ENCODE assay signal across 1 cellular context in the genomic region with DNA sequence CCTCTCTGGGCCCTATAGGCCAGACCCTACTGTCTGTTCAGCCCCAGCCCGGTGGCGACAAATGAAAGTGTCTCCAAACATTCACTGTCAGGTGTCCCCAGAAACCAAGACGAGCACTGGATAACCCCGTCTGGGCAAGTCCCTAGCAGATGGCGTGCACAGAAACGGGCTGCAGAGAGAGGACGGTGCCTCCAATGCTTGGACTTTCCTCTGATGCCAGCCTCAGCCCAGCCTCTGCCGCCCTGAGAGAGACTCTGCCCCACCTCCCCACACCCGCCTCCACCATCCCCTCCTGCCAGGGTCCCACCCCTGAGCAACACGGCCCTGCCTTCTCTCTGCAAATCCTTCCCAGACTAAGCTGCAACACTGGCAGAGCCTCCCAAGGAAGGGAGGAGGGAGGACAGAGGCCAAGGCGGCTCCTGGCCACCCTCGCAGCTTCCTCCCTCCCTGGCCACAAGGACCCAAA.
TF ChIP-seq lines count a peak whose summit lies in the region.

No MANE protein-coding gene starts in this region.

TF ChIP-seq in liver, 16 proteins besides CTCF, POLR2A, EP300 and RAD21 (continued from another document):
- TF ChIP-seq ZBTB33 (IDR thresholded peaks at IDR 0.05) (no peak), NR2F2 (IDR thresholded peaks at IDR 0.05) (no peak), SP1 (IDR thresholded peaks at IDR 0.05) (no peak), EGR1 (IDR thresholded peaks at IDR 0.05; ENCODE audit: low read depth in 2 of 2) (no peak), YY1 (IDR thresholded peaks at IDR 0.05) (no peak), MAX (IDR thresholded peaks at IDR 0.05) (no peak), FOXA1 (IDR thresholded peaks at IDR 0.05) (no peak), GABPA (IDR thresholded peaks at IDR 0.05 in 1 of 2, conservative IDR thresholded peaks at IDR 0.05 in 1 of 2) (no peak), TAF1 (conservative IDR thresholded peaks at IDR 0.05) (no peak), HNF4G (IDR thresholded peaks at IDR 0.05) (no peak)
- TF ChIP-seq, protein P1, sequence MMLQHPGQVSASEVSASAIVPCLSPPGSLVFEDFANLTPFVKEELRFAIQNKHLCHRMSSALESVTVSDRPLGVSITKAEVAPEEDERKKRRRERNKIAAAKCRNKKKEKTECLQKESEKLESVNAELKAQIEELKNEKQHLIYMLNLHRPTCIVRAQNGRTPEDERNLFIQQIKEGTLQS (IDR thresholded peaks at IDR 0.05): no peak
